In genomic region chr17:35819456-35819855, GRCh38 we compare ENCODE assay signal across 18 cellular contexts. TPM values are rescaled to one million over a fixed set of nuclear protein-coding genes. Genes with fewer than 3 reads are reported as not detected.
"Had no signal": no experiment of that assay in that cellular context is flagged by ENCODE, and none has a peak within 500 bp of the region (broad histone marks: within the 10 kb centered on the region; RNA-seq: fewer than 3 reads in every experiment).

No MANE protein-coding gene starts in this region.

- H3K4me2 ChIP-seq: hepatocyte had no signal

- H3K27me3 ChIP-seq: hepatocyte had no signal

- FAIRE-seq: colon, endometrium, keratinocyte had no signal

- H3K9me3 ChIP-seq: ovary had no signal

- H3K4me3 Mint-ChIP-seq: activated T-helper 17 cell treated with anti-CD3 and anti-CD28 coated beads, Interleukin-2, amount 50 U/mL, for 72 hours; stimulated activated naive CD8-positive, alpha-beta T cell treated with anti-CD3 and anti-CD28 coated beads, Interleukin-15, amount 100 ng/mL, for 72 hours; type B pancreatic cell had no signal

- DNase-seq: activated CD4-positive, alpha-beta T cell treated with anti-CD3 and anti-CD28 coated beads for 1 hour; activated naive CD4-positive, alpha-beta T cell treated with Interleukin-2 at 50 U/mL for 16 hours; ovary; stimulated activated naive CD8-positive, alpha-beta T cell treated with anti-CD3 and anti-CD28 coated beads, Interleukin-15, amount 100 ng/mL, for 72 hours; T1000 had no signal

- H3K9me3 Mint-ChIP-seq: activated T-helper 17 cell treated with anti-CD3 and anti-CD28 coated beads, Interleukin-2, amount 50 U/mL, for 72 hours; stimulated activated naive CD8-positive, alpha-beta T cell treated with anti-CD3 and anti-CD28 coated beads, Interleukin-15, amount 100 ng/mL, for 72 hours; type B pancreatic cell had no signal

- H3K4me3 ChIP-seq: hepatocyte, ovary had no signal

- H3K36me3 ChIP-seq: ovary had no signal

- H3K27me3 Mint-ChIP-seq: activated T-helper 17 cell treated with anti-CD3 and anti-CD28 coated beads, Interleukin-2, amount 50 U/mL, for 72 hours; stimulated activated naive CD8-positive, alpha-beta T cell treated with anti-CD3 and anti-CD28 coated beads, Interleukin-15, amount 100 ng/mL, for 72 hours; type B pancreatic cell had no signal

- H2AFZ ChIP-seq: hepatocyte had no signal

- H3K27ac Mint-ChIP-seq: activated T-helper 17 cell treated with anti-CD3 and anti-CD28 coated beads, Interleukin-2, amount 50 U/mL, for 72 hours; stimulated activated naive CD8-positive, alpha-beta T cell treated with anti-CD3 and anti-CD28 coated beads, Interleukin-15, amount 100 ng/mL, for 72 hours; type B pancreatic cell had no signal

- ATAC-seq: activated T-helper 17 cell treated with anti-CD3 and anti-CD28 coated beads, Interleukin-2, amount 50 U/mL, for 72 hours; left lobe of liver; sciatic nerve; stimulated activated naive CD8-positive, alpha-beta T cell treated with anti-CD3 and anti-CD28 coated beads, Interleukin-15, amount 100 ng/mL, for 72 hours had no signal

- H3K27ac ChIP-seq: hepatocyte, ovary had no signal

RNA-seq across cellular contexts. Expression of gene MMP28, which starts 24.0 kb away (rescaled TPM):
- total RNA-seq: activated T-helper 17 cell treated with anti-CD3 and anti-CD28 coated beads, Interleukin-2, amount 50 U/mL, for 72 hours had no signal

RNA-seq across cellular contexts. Expression of gene HEATR9, which starts 49.2 kb away (rescaled TPM):
- total RNA-seq: cardiac septum, glomerular endothelial cell, hepatocyte, left lobe of liver, lung microvascular endothelial cell, ovary, pulmonary artery endothelial cell, temporal lobe had no signal
- polyA plus RNA-seq: hepatocyte, keratinocyte had no signal

RNA-seq across cellular contexts. Expression of gene C17orf50, which starts 58.8 kb away (rescaled TPM):
- total RNA-seq: activated T-helper 17 cell treated with anti-CD3 and anti-CD28 coated beads, Interleukin-2, amount 50 U/mL, for 72 hours; cardiac septum; glomerular endothelial cell; hepatocyte; left lobe of liver; lung microvascular endothelial cell; ovary; pulmonary artery endothelial cell; sciatic nerve; temporal lobe had no signal
- polyA plus RNA-seq: hepatocyte, keratinocyte, ovary had no signal
